In genomic region chr16:67936876-67937605, GRCh38 we compare ENCODE assay signal across 7 cellular contexts. TPM values are rescaled to one million over a fixed set of nuclear protein-coding genes. Genes with fewer than 3 reads are reported as not detected.
DNase-seq lines count a peak whose midpoint lies in the region; ATAC-seq and TF ChIP-seq lines count a peak whose summit lies in the region.

No MANE protein-coding gene starts in this region.

- H3K27me3 ChIP-seq in GM23248 (replicated peaks; ENCODE audit: insufficient read depth), result no peaks in the 10 kb centered on the region
- H3K27me3 ChIP-seq in iPS-18a (ENCODE audit: control insufficient read depth, insufficient read depth, low read length), result no peaks in the 10 kb centered on the region

- in situ Hi-C loops in GM13977 (cut with MboI; ENCODE audit: low pct_unique_long_range_greater_than_20kb, low sequenced_read_pairs, unreplicated experiment) (no loop called here), GM23248 (cut with MboI) (no loop called here)

- peaks cover 34 to 48% of the 10 kb centered on the region in 2 donors for H3K36me3 Mint-ChIP-seq in activated naive CD4-positive, alpha-beta T cell treated with anti-CD3 and anti-CD28 coated beads, Interleukin-2, amount 50 U/mL, for 72 hours

- peaks cover 15% of the 10 kb centered on the region for H3K4me1 ChIP-seq in GM23248 (ENCODE audit: insufficient read depth)
- H3K4me1 ChIP-seq in iPS-18a (ENCODE audit: control insufficient read depth, low read depth, low read length), result no peaks in the 10 kb centered on the region

- H2AFZ ChIP-seq in GM23248, result peak overlapping the region; percentile 69

- no peak for TF ChIP-seq CTCF in GM13977 (IDR thresholded peaks at IDR 0.05; ENCODE audit: extremely low read depth, insufficient read depth, missing control alignments)

- 0 out of 2 replicates have a peak, but pooled peaks cover 3% of the 10 kb centered on the region for H3K79me2 ChIP-seq in GM23248 (ENCODE audit: insufficient read depth)

- DNase-seq in GM13977 (ENCODE audit: low spot score) (peak; percentile 94), GM23248 (peak; percentile 91), NOMO-1 treated with dmso at 0.1 percent for 144 hours (lab: John Stamatoyannopoulos, UW; ENCODE audit: unreplicated experiment) (peak; percentile 96), cerebellar cortex (ENCODE audit: low spot score) (no peak)
- DNase-seq in activated naive CD4-positive, alpha-beta T cell treated with anti-CD3 and anti-CD28 coated beads, Interleukin-2, amount 50 U/mL, for 72 hours (ENCODE audit: low spot score in 2 of 2), result peak; percentile 73 to 85
- peak; percentile 81 for DNase-seq in stimulated activated CD4-positive, alpha-beta T cell treated with anti-CD3 and anti-CD28 coated beads, Interleukin-1b, Interleukin-23, amount 100 ng/mL, for 48 hours

- peak overlapping the region; percentile 92 for H3K9ac ChIP-seq in GM23248
- peak overlapping the region; percentile 79 for H3K9ac ChIP-seq in iPS-18a (ENCODE audit: low read length)

- 52 to 54% methylated on average over 6 of the region's 6 CpGs for WGBS in GM23248 (ENCODE audit: low coverage in 1 of 2, low lambda C conversion rate in 2 of 2, missing lambda C conversion rate in 2 of 2), 2 experiments

- peak overlapping the region; percentile 95 to 99 for H3K27ac Mint-ChIP-seq in activated naive CD4-positive, alpha-beta T cell treated with anti-CD3 and anti-CD28 coated beads, Interleukin-2, amount 50 U/mL, for 72 hours

- peak overlapping the region; percentile 79 for H3K27ac ChIP-seq in GM23248
- no peak overlapping the region for H3K27ac ChIP-seq in iPS-18a (ENCODE audit: low read length)

- H3K9me2 ChIP-seq in GM23248 (ENCODE audit: insufficient read depth), result no peaks in the 10 kb centered on the region

- H3K4me3 ChIP-seq in GM23248 (peak overlapping the region; percentile 92), iPS-18a (ENCODE audit: low read length) (peak overlapping the region; percentile 96)

- ATAC-seq in activated naive CD4-positive, alpha-beta T cell treated with anti-CD3 and anti-CD28 coated beads, Interleukin-2, amount 50 U/mL, for 72 hours, result peak in 1 of 2 donors; percentile 62

- H3K36me3 ChIP-seq in GM23248 (ENCODE audit: low read depth) (peaks cover 9% of the 10 kb centered on the region; the same call in 1 of the 2 replicates), iPS-18a (ENCODE audit: control insufficient read depth, low read depth, low read length) (no peaks in the 10 kb centered on the region)

- peaks cover 29% of the 10 kb centered on the region for H3F3A ChIP-seq in GM23248 (ENCODE audit: insufficient read depth)

- no peaks in the 10 kb centered on the region for H3K9me3 Mint-ChIP-seq in activated naive CD4-positive, alpha-beta T cell treated with anti-CD3 and anti-CD28 coated beads, Interleukin-2, amount 50 U/mL, for 72 hours

- peak overlapping the region; percentile 91 for H3K4me2 ChIP-seq in GM23248 (ENCODE audit: unreplicated experiment)

- H4K20me1 ChIP-seq in GM23248 (ENCODE audit: insufficient read depth), result no peaks in the 10 kb centered on the region

- no peaks in the 10 kb centered on the region for H3K9me3 ChIP-seq in GM23248 (ENCODE audit: low read depth)
- no peaks in the 10 kb centered on the region for H3K9me3 ChIP-seq in iPS-18a (ENCODE audit: control insufficient read depth, low read depth, low read length)

RNA-seq across cellular contexts. Expression of gene PSMB10, which starts 0.4 kb away (rescaled TPM):
- total RNA-seq in GM23248 (2014; rRNA removed; shearing (Covaris generic)), result 18.9 and 24.8 TPM in 2 replicates
- 49.8 and 55.1 TPM in 2 replicates for polyA plus RNA-seq in GM23248 (2016; fragmentation: Nextera tagmentation; extraction: Ambion mirVana)
- 100 to 1,000 TPM; 156 to 215 TPM for total RNA-seq in activated naive CD4-positive, alpha-beta T cell treated with anti-CD3 and anti-CD28 coated beads, Interleukin-2, amount 50 U/mL, for 72 hours

RNA-seq across cellular contexts. Expression of gene CTRL, which starts 5.4 kb away (rescaled TPM):
- 0.76 TPM in 1 of 2 replicates, not detected in the other for total RNA-seq in GM23248 (2014; rRNA removed; shearing (Covaris generic))
- 3.8 and 7.4 TPM in 2 replicates for polyA plus RNA-seq in GM23248 (2016; fragmentation: Nextera tagmentation; extraction: Ambion mirVana)
- 1 to 10 TPM; 1.8 to 3.8 TPM for total RNA-seq in activated naive CD4-positive, alpha-beta T cell treated with anti-CD3 and anti-CD28 coated beads, Interleukin-2, amount 50 U/mL, for 72 hours

RNA-seq across cellular contexts. Expression of gene LCAT, which starts 6.9 kb away (rescaled TPM):
- total RNA-seq in GM23248 (2014; rRNA removed; shearing (Covaris generic)), result 15.9 and 19.1 TPM in 2 replicates
- polyA plus RNA-seq in GM23248 (2016; fragmentation: Nextera tagmentation; extraction: Ambion mirVana), result 5.3 and 5.4 TPM in 2 replicates
- 10 to 100 TPM; 15.7 to 32.5 TPM for total RNA-seq in activated naive CD4-positive, alpha-beta T cell treated with anti-CD3 and anti-CD28 coated beads, Interleukin-2, amount 50 U/mL, for 72 hours

RNA-seq across cellular contexts. Expression of gene SLC12A4, which starts 31.4 kb away (rescaled TPM):
- 93.2 and 101 TPM in 2 replicates for total RNA-seq in GM23248 (2014; rRNA removed; shearing (Covaris generic))
- polyA plus RNA-seq in GM23248 (2016; fragmentation: Nextera tagmentation; extraction: Ambion mirVana), result 57.5 and 63.0 TPM in 2 replicates
- total RNA-seq in activated naive CD4-positive, alpha-beta T cell treated with anti-CD3 and anti-CD28 coated beads, Interleukin-2, amount 50 U/mL, for 72 hours, result 10 to 100 TPM; 37.2 to 64.0 TPM

RNA-seq across cellular contexts. Expression of gene DPEP3, which starts 43.3 kb away (rescaled TPM):
- not detected in 2 replicates for total RNA-seq in GM23248 (2014; rRNA removed; shearing (Covaris generic))
- not detected in 2 replicates for polyA plus RNA-seq in GM23248 (2016; fragmentation: Nextera tagmentation; extraction: Ambion mirVana)
- under 1 TPM; 0.19 to 0.23 TPM for total RNA-seq in activated naive CD4-positive, alpha-beta T cell treated with anti-CD3 and anti-CD28 coated beads, Interleukin-2, amount 50 U/mL, for 72 hours
